Comparison of ENCODE assay signal across 6 cellular contexts in the genomic region with DNA sequence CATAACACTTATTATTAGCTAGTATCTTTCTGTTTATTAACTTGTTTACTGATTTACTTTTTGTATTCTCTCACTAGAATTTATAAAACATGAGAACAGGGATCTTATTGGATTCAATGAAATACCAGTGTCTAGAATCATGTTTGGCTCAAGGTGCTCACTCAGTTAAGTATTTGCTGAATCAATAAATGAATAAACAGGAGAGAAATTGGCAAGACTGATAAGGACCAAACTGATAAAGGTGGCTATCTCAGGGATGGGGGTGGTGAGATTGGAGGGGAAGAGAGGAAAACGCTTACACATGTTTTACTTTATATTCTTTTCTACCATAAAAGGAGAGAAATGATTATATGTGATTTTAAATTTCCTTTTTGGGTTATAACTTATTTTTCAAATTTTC.
"Had no signal": no experiment of that assay in that cellular context is flagged by ENCODE, and none has a peak within 500 bp of the region (broad histone marks: within the 10 kb centered on the region; RNA-seq: fewer than 3 reads in every experiment).

No MANE protein-coding gene starts in this region.

- H3K27ac Mint-ChIP-seq: IgD-negative memory B cell had no signal

- H3K27me3 Mint-ChIP-seq: IgD-negative memory B cell had no signal

- H3K4me3 Mint-ChIP-seq: IgD-negative memory B cell had no signal

- DNase-seq: IMR-90, KBM-7 had no signal

- ATAC-seq: HepG2, K562 had no signal

- H3K4me1 Mint-ChIP-seq: IgD-negative memory B cell had no signal

- H3K27ac ChIP-seq: HL-60 had no signal

- H3K4me3 ChIP-seq: K562 had no signal
